1 cellular context compared by ENCODE assay signal in genomic region chr6:118709859-118710350, GRCh38.
TF ChIP-seq lines count a peak whose summit lies in the region.

No MANE protein-coding gene starts in this region.

TF ChIP-seq in K562, 482 proteins besides CTCF, POLR2A, EP300 and RAD21 (continued from another document):
- TF ChIP-seq, protein P1, sequence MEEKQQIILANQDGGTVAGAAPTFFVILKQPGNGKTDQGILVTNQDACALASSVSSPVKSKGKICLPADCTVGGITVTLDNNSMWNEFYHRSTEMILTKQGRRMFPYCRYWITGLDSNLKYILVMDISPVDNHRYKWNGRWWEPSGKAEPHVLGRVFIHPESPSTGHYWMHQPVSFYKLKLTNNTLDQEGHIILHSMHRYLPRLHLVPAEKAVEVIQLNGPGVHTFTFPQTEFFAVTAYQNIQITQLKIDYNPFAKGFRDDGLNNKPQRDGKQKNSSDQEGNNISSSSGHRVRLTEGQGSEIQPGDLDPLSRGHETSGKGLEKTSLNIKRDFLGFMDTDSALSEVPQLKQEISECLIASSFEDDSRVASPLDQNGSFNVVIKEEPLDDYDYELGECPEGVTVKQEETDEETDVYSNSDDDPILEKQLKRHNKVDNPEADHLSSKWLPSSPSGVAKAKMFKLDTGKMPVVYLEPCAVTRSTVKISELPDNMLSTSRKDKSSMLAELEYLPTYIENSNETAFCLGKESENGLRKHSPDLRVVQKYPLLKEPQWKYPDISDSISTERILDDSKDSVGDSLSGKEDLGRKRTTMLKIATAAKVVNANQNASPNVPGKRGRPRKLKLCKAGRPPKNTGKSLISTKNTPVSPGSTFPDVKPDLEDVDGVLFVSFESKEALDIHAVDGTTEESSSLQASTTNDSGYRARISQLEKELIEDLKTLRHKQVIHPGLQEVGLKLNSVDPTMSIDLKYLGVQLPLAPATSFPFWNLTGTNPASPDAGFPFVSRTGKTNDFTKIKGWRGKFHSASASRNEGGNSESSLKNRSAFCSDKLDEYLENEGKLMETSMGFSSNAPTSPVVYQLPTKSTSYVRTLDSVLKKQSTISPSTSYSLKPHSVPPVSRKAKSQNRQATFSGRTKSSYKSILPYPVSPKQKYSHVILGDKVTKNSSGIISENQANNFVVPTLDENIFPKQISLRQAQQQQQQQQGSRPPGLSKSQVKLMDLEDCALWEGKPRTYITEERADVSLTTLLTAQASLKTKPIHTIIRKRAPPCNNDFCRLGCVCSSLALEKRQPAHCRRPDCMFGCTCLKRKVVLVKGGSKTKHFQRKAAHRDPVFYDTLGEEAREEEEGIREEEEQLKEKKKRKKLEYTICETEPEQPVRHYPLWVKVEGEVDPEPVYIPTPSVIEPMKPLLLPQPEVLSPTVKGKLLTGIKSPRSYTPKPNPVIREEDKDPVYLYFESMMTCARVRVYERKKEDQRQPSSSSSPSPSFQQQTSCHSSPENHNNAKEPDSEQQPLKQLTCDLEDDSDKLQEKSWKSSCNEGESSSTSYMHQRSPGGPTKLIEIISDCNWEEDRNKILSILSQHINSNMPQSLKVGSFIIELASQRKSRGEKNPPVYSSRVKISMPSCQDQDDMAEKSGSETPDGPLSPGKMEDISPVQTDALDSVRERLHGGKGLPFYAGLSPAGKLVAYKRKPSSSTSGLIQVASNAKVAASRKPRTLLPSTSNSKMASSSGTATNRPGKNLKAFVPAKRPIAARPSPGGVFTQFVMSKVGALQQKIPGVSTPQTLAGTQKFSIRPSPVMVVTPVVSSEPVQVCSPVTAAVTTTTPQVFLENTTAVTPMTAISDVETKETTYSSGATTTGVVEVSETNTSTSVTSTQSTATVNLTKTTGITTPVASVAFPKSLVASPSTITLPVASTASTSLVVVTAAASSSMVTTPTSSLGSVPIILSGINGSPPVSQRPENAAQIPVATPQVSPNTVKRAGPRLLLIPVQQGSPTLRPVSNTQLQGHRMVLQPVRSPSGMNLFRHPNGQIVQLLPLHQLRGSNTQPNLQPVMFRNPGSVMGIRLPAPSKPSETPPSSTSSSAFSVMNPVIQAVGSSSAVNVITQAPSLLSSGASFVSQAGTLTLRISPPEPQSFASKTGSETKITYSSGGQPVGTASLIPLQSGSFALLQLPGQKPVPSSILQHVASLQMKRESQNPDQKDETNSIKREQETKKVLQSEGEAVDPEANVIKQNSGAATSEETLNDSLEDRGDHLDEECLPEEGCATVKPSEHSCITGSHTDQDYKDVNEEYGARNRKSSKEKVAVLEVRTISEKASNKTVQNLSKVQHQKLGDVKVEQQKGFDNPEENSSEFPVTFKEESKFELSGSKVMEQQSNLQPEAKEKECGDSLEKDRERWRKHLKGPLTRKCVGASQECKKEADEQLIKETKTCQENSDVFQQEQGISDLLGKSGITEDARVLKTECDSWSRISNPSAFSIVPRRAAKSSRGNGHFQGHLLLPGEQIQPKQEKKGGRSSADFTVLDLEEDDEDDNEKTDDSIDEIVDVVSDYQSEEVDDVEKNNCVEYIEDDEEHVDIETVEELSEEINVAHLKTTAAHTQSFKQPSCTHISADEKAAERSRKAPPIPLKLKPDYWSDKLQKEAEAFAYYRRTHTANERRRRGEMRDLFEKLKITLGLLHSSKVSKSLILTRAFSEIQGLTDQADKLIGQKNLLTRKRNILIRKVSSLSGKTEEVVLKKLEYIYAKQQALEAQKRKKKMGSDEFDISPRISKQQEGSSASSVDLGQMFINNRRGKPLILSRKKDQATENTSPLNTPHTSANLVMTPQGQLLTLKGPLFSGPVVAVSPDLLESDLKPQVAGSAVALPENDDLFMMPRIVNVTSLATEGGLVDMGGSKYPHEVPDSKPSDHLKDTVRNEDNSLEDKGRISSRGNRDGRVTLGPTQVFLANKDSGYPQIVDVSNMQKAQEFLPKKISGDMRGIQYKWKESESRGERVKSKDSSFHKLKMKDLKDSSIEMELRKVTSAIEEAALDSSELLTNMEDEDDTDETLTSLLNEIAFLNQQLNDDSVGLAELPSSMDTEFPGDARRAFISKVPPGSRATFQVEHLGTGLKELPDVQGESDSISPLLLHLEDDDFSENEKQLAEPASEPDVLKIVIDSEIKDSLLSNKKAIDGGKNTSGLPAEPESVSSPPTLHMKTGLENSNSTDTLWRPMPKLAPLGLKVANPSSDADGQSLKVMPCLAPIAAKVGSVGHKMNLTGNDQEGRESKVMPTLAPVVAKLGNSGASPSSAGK (IDR thresholded peaks at IDR 0.05): 0 out of 2 replicates have a peak, but pooled peaks have one; percentile 42
- TF ChIP-seq HDAC1 (IDR thresholded peaks at IDR 0.05) (peak in 1 of 2 experiments; percentile 63; a peak in 1 of 4 replicates), ELF1 (tag; IDR thresholded peaks at IDR 0.05) (peak; percentile 24; the same call in 1 of the 2 replicates), ZNF740 (CRISPR knock-in tag; IDR thresholded peaks at IDR 0.05) (no peak), ZNF740 (tag; IDR thresholded peaks at IDR 0.05) (0 out of 4 replicates have a peak, but pooled peaks of 1 of the 2 experiments have one; percentile 5), ASH1L (IDR thresholded peaks at IDR 0.05; ENCODE audit: borderline replicate concordance, low read depth, partially characterized antibody) (peak; percentile 9), FOSL1 (tag; conservative IDR thresholded peaks at IDR 0.05) (peak; percentile 24; the same call in 1 of the 2 replicates), NCOA1 (IDR thresholded peaks at IDR 0.05; ENCODE audit: low read depth) (no peak), SNIP1 (IDR thresholded peaks at IDR 0.05; ENCODE audit: low read depth) (no peak), GATAD2A (IDR thresholded peaks at IDR 0.05) (0 out of 2 replicates have a peak, but pooled peaks have one; percentile 14), TFAM (CRISPR knock-in tag; conservative IDR thresholded peaks at IDR 0.05) (no peak), ZC3H11A (IDR thresholded peaks at IDR 0.05; ENCODE audit: low read depth, low read length) (no peak), SMARCC2 (IDR thresholded peaks at IDR 0.05; ENCODE audit: low read depth) (0 out of 2 replicates have a peak, but pooled peaks have one; percentile 14), FOXK2 (conservative IDR thresholded peaks at IDR 0.05 in 1 of 2, IDR thresholded peaks at IDR 0.05 in 1 of 2; ENCODE audit: low read depth in 2 of 2) (0 out of 4 replicates have a peak, but pooled peaks of 1 of the 2 experiments have one; percentile 42), POLR2H (tag; IDR thresholded peaks at IDR 0.05; ENCODE audit: low read depth) (peak; percentile 86), HDAC6 (IDR thresholded peaks at IDR 0.05; ENCODE audit: low read depth, low read length) (no peak), NRF1 (conservative IDR thresholded peaks at IDR 0.05 in 1 of 2, IDR thresholded peaks at IDR 0.05 in 1 of 2) (peak in 1 of 2 experiments; percentile 50; a peak in 1 of 4 replicates), RFX7 (CRISPR knock-in tag; IDR thresholded peaks at IDR 0.05) (no peak), ETV1 (tag; conservative IDR thresholded peaks at IDR 0.05; ENCODE audit: low read depth) (peak; percentile 81; the same call in 1 of the 2 replicates), NCOA6 (IDR thresholded peaks at IDR 0.05) (peak; percentile 2; the same call in 1 of the 2 replicates), KDM5B (IDR thresholded peaks at IDR 0.05; ENCODE audit: insufficient replicate concordance, low read depth, low read length) (peak; percentile 81), ATF7 (IDR thresholded peaks at IDR 0.05) (peak; percentile 68), ZNF408 (CRISPR knock-in tag; IDR thresholded peaks at IDR 0.05; ENCODE audit: low read depth) (no peak), PKNOX1 (IDR thresholded peaks at IDR 0.05) (peak; percentile 81), HDAC3 (IDR thresholded peaks at IDR 0.05; ENCODE audit: borderline replicate concordance, partially characterized antibody) (peak; percentile 11), GTF2B (IDR thresholded peaks at IDR 0.05; ENCODE audit: extremely low read depth, insufficient read length) (peak; percentile 79), SUPT5H (IDR thresholded peaks at IDR 0.05) (peak; percentile 76), YY1 (IDR thresholded peaks at IDR 0.05; ENCODE audit: borderline replicate concordance in 1 of 3, control insufficient read depth in 1 of 3, extremely low read depth in 1 of 3, insufficient read depth in 3 of 3, insufficient read length in 1 of 3, insufficient replicate concordance in 2 of 3, low read depth in 1 of 3, low read length in 2 of 3) (peak in 1 of 3 experiments; percentile 56), ESRRA (IDR thresholded peaks at IDR 0.05; ENCODE audit: borderline replicate concordance, low read depth) (peak; percentile 72; the same call in 1 of the 2 replicates), BRD4 (IDR thresholded peaks at IDR 0.05) (no peak), RCOR1 (IDR thresholded peaks at IDR 0.05; ENCODE audit: borderline replicate concordance in 1 of 2, low read depth in 2 of 2, low read length in 2 of 2) (peak in 1 of 2 experiments; percentile 51; a peak in 1 of 4 replicates)
- TF ChIP-seq, protein P2, sequence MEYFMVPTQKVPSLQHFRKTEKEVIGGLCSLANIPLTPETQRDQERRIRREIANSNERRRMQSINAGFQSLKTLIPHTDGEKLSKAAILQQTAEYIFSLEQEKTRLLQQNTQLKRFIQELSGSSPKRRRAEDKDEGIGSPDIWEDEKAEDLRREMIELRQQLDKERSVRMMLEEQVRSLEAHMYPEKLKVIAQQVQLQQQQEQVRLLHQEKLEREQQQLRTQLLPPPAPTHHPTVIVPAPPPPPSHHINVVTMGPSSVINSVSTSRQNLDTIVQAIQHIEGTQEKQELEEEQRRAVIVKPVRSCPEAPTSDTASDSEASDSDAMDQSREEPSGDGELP (CRISPR knock-in tag; IDR thresholded peaks at IDR 0.05; ENCODE audit: borderline replicate concordance): 0 out of 2 replicates have a peak, but pooled peaks have one; percentile 6
